Comparison of ENCODE assay signal across 17 cellular contexts in genomic region chr19:34067861-34068271, GRCh38.
DNase-seq lines count a peak whose midpoint lies in the region; ATAC-seq and TF ChIP-seq lines count a peak whose summit lies in the region.
"Had no signal": no experiment of that assay in that cellular context is flagged by ENCODE, and none has a peak within 500 bp of the region (broad histone marks: within the 10 kb centered on the region; RNA-seq: fewer than 3 reads in every experiment).

No MANE protein-coding gene starts in this region.

- H3K27me3 ChIP-seq in brain microvascular endothelial cell (replicated peaks), result no peaks in the 10 kb centered on the region
- no peaks in the 10 kb centered on the region for H3K27me3 ChIP-seq in right atrium auricular region
- H3K27me3 ChIP-seq: colonic mucosa had no signal

- no peak overlapping the region for H3K27ac ChIP-seq in brain microvascular endothelial cell
- H3K27ac ChIP-seq in right atrium auricular region, result no peak overlapping the region
- H3K27ac ChIP-seq: colonic mucosa, left ventricle myocardium inferior had no signal

- in situ Hi-C loops in brain microvascular endothelial cell (cut with HindIII; ENCODE audit: low pct_ligation_motif_present, low sequenced_read_pairs), result no loop called here

- DNase-seq in EH (ENCODE audit: low read depth), result peak; percentile 69
- DNase-seq in LHCN-M2 (ENCODE audit: low read depth), result peak; percentile 5
- DNase-seq in brain microvascular endothelial cell, result peak; percentile 11
- DNase-seq in stromal cell of bone marrow (ENCODE audit: low read depth), result peak; percentile 6
- DNase-seq in right atrium auricular region (ENCODE audit: low spot score), result no peak
- DNase-seq: activated CD8-positive, alpha-beta T cell treated with anti-CD3 and anti-CD28 coated beads, Interleukin-2, amount 10 ng/mL, durations not matched to agents 7 days and 5 days; activated T-cell treated with anti-CD3 and anti-CD28 coated beads, Interleukin-2, amount 50 U/mL, for 48 hours; colonic mucosa; GF-D8; left ventricle myocardium inferior; MV-4-11; NCI-H2029 treated with DMSO at 0.1 percent for 48 hours; SHP77; T-helper 1 cell had no signal

- TF ChIP-seq CTCF in brain microvascular endothelial cell (IDR thresholded peaks at IDR 0.05; ENCODE audit: low read depth, low read length, missing control alignments) (no peak), right atrium auricular region (IDR thresholded peaks at IDR 0.05) (no peak)

- H3K4me1 ChIP-seq in right atrium auricular region, result no peaks in the 10 kb centered on the region
- H3K4me1 ChIP-seq: colonic mucosa, left ventricle myocardium inferior had no signal

- H3K9me3 ChIP-seq in right atrium auricular region, result no peaks in the 10 kb centered on the region
- H3K9me3 ChIP-seq: colonic mucosa, left ventricle myocardium inferior had no signal

- H3K4me3 ChIP-seq in brain microvascular endothelial cell (ENCODE audit: low read depth, low read length) (no peak overlapping the region), right atrium auricular region (no peak overlapping the region)
- H3K4me3 ChIP-seq: colonic mucosa, left ventricle myocardium inferior had no signal

- ATAC-seq in GM19397 (IDR thresholded peaks at IDR 0.05; ENCODE audit: unreplicated experiment) (no peak), GM18907 (IDR thresholded peaks at IDR 0.05; ENCODE audit: unreplicated experiment) (no peak)
- ATAC-seq: activated CD8-positive, alpha-beta T cell treated with anti-CD3 and anti-CD28 coated beads, Interleukin-2, amount 10 ng/mL, durations not matched to agents 7 days and 5 days; sciatic nerve had no signal

- H3K36me3 ChIP-seq in brain microvascular endothelial cell (replicated peaks) (no peaks in the 10 kb centered on the region), right atrium auricular region (no peaks in the 10 kb centered on the region)
- H3K36me3 ChIP-seq: colonic mucosa, left ventricle myocardium inferior had no signal
